Comparison of ENCODE assay signal across 22 cellular contexts in the genomic region with DNA sequence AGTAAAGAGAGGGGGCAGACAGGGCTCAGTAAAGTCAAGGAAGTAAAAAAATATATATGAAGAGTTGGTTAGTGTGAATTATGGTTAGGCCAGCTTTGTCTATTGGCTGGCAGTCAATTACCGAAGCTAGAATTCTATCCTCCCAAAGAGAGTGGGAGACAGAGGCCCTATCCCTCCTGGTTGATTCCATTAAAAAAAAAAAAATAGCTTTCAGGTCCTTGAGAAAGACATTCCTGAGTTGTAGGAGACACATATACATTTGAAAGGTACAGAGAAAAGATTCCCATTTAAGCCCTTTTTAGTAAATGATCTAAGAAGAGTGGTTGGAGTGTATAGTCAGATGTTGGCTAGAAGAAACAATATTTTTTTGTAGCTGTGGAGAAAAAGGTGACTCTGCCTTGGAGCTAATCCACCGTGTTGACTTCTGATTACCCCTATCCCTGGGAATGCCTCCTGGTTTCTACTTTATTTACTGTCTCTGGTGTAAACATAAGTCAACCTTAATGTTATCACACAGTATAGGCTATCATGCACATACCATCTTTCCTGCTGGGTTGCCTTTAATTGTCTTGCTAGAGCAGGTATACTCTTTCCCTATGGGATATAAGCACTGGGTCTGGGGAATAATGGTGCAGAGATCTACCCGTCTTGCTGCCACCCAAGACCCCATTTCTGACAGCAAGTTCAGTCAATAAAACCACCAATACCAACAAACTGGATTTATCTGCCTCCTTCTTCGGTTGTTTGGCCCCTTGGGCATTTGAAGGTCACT.
"Had no signal": no experiment of that assay in that cellular context is flagged by ENCODE, and none has a peak within 500 bp of the region (broad histone marks: within the 10 kb centered on the region; RNA-seq: fewer than 3 reads in every experiment).

No MANE protein-coding gene starts in this region.

- H3K9me3 ChIP-seq: esophagus squamous epithelium, spleen, suprapubic skin, thyroid gland had no signal

- FAIRE-seq: colon, islet of Langerhans, urothelium cell line had no signal

- H3K4me3 ChIP-seq: esophagus squamous epithelium, mucosa of descending colon, spleen, suprapubic skin, thyroid gland had no signal

- ATAC-seq: effector memory CD8-positive, alpha-beta T cell; mucosa of descending colon; naive thymus-derived CD8-positive, alpha-beta T cell; sciatic nerve had no signal

- H3K27ac Mint-ChIP-seq: dendritic cell treated with granulocyte-macrophage colony-stimulating factor and Interleukin-4, amounts not matched to agents 40 ng/mL and 50 ng/mL, for 4 days; effector memory CD8-positive, alpha-beta T cell; naive thymus-derived CD8-positive, alpha-beta T cell; type B pancreatic cell had no signal

- H3K27me3 Mint-ChIP-seq: dendritic cell treated with granulocyte-macrophage colony-stimulating factor and Interleukin-4, amounts not matched to agents 40 ng/mL and 50 ng/mL, for 4 days; effector memory CD8-positive, alpha-beta T cell; naive thymus-derived CD8-positive, alpha-beta T cell; type B pancreatic cell had no signal

- H3K9me3 Mint-ChIP-seq: neural crest cell, type B pancreatic cell had no signal

- H3K27me3 ChIP-seq: esophagus squamous epithelium, spleen, suprapubic skin, thyroid gland had no signal

- DNase-seq: effector memory CD8-positive, alpha-beta T cell; esophagus squamous epithelium; foreskin fibroblast; kidney glomerular epithelial cell; mammary epithelial cell; mucosa of descending colon; naive thymus-derived CD8-positive, alpha-beta T cell; posterior cingulate gyrus; spleen; stimulated activated CD4-positive, alpha-beta T cell treated with anti-CD3 and anti-CD28 coated beads, Interleukin-15, amount 100 ng/mL, for 24 hours; stimulated activated CD4-positive, alpha-beta T cell treated with anti-CD3 and anti-CD28 coated beads, Interleukin-1b, Interleukin-23, amount 100 ng/mL, for 48 hours; stimulated activated CD4-positive, alpha-beta T cell treated with anti-CD3 and anti-CD28 coated beads, Interleukin-4, amount 100 ng/mL, for 24 hours; stimulated activated naive CD4-positive, alpha-beta T cell treated with Interleukin-2 at 50 U/mL for 16 hours; thyroid gland had no signal

- H3K4me1 ChIP-seq: esophagus squamous epithelium, spleen, suprapubic skin, thyroid gland had no signal

- H3K36me3 ChIP-seq: esophagus squamous epithelium, spleen, suprapubic skin, thyroid gland had no signal

- H3K27ac ChIP-seq: esophagus squamous epithelium, spleen, suprapubic skin, thyroid gland had no signal

- H3K4me3 Mint-ChIP-seq: dendritic cell treated with granulocyte-macrophage colony-stimulating factor and Interleukin-4, amounts not matched to agents 40 ng/mL and 50 ng/mL, for 4 days; effector memory CD8-positive, alpha-beta T cell; naive thymus-derived CD8-positive, alpha-beta T cell; neural crest cell; type B pancreatic cell had no signal

- H3K4me1 Mint-ChIP-seq: naive thymus-derived CD8-positive, alpha-beta T cell; neural crest cell had no signal

- H3K36me3 Mint-ChIP-seq: naive thymus-derived CD8-positive, alpha-beta T cell; type B pancreatic cell had no signal
